In the genomic region with DNA sequence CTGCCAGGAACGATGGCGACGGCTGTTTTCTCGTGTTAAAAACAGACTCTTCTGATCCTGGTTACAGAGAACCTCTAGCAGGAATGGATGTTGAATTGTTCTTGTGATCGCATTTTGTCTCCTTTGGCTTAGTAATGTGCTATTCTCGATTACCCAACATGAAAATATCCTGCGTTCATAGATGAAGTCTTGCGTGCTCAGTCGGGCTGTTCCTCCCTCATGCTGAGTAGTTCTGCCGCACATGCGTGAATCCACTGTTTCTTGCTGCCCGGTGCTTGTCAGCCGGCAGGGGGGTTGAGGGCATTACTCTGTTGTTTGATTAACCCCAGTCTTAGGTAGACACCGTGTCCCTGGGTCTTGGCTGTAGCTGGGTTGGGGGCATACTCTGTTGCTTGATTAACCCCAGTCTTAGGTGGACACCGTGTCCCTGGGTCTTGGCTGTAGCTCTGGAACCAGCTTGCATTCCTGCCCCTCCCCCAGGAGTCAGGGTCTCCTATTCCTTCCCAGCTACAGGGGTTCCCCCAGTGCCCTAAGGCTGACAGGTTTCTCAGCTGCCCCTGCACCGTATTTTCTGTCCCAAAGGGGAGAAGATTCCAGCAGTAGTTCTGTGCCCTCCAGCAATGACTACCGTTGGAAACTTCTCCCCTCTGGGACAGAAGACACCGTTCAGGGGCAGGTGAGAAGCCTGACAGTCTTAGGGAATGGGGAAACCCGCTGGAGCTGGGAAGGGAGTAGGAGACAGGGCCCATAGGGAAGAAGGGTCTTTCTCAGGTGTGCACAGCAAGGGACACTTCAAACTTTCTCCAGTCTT, we compare ENCODE assay signal across 1 cellular context.
TF ChIP-seq lines count a peak whose summit lies in the region.

No MANE protein-coding gene starts in this region.

TF ChIP-seq in WTC11, 78 proteins besides CTCF, POLR2A, EP300 and RAD21 (continued from another document):
- TF ChIP-seq MLX (CRISPR knock-in tag; IDR thresholded peaks at IDR 0.05) (no peak), ZNF416 (CRISPR knock-in tag; IDR thresholded peaks at IDR 0.05) (no peak), HMGXB4 (CRISPR knock-in tag; IDR thresholded peaks at IDR 0.05) (no peak), NFYB (CRISPR knock-in tag; conservative IDR thresholded peaks at IDR 0.05; ENCODE audit: low read depth) (no peak), TCF7 (CRISPR knock-in tag; IDR thresholded peaks at IDR 0.05; ENCODE audit: low read depth) (no peak)
- TF ChIP-seq, protein P1, sequence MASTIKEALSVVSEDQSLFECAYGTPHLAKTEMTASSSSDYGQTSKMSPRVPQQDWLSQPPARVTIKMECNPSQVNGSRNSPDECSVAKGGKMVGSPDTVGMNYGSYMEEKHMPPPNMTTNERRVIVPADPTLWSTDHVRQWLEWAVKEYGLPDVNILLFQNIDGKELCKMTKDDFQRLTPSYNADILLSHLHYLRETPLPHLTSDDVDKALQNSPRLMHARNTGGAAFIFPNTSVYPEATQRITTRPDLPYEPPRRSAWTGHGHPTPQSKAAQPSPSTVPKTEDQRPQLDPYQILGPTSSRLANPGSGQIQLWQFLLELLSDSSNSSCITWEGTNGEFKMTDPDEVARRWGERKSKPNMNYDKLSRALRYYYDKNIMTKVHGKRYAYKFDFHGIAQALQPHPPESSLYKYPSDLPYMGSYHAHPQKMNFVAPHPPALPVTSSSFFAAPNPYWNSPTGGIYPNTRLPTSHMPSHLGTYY (CRISPR knock-in tag; IDR thresholded peaks at IDR 0.05): no peak
- TF ChIP-seq, protein P2, sequence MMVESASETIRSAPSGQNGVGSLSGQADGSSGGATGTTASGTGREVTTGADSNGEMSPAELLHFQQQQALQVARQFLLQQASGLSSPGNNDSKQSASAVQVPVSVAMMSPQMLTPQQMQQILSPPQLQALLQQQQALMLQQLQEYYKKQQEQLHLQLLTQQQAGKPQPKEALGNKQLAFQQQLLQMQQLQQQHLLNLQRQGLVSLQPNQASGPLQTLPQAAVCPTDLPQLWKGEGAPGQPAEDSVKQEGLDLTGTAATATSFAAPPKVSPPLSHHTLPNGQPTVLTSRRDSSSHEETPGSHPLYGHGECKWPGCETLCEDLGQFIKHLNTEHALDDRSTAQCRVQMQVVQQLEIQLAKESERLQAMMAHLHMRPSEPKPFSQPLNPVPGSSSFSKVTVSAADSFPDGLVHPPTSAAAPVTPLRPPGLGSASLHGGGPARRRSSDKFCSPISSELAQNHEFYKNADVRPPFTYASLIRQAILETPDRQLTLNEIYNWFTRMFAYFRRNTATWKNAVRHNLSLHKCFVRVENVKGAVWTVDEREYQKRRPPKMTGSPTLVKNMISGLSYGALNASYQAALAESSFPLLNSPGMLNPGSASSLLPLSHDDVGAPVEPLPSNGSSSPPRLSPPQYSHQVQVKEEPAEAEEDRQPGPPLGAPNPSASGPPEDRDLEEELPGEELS (CRISPR knock-in tag; IDR thresholded peaks at IDR 0.05): no peak
- TF ChIP-seq, protein P3, sequence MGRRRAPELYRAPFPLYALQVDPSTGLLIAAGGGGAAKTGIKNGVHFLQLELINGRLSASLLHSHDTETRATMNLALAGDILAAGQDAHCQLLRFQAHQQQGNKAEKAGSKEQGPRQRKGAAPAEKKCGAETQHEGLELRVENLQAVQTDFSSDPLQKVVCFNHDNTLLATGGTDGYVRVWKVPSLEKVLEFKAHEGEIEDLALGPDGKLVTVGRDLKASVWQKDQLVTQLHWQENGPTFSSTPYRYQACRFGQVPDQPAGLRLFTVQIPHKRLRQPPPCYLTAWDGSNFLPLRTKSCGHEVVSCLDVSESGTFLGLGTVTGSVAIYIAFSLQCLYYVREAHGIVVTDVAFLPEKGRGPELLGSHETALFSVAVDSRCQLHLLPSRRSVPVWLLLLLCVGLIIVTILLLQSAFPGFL (CRISPR knock-in tag; IDR thresholded peaks at IDR 0.05; ENCODE audit: borderline replicate concordance): no peak
